In genomic region chr1:152023221-152023620, GRCh38 we compare ENCODE assay signal across 18 cellular contexts. TPM values are rescaled to one million over a fixed set of nuclear protein-coding genes. Genes with fewer than 3 reads are reported as not detected.
DNase-seq lines count a peak whose midpoint lies in the region; ATAC-seq, FAIRE-seq and TF ChIP-seq lines count a peak whose summit lies in the region.
"Had no signal": no experiment of that assay in that cellular context is flagged by ENCODE, and none has a peak within 500 bp of the region (broad histone marks: within the 10 kb centered on the region; RNA-seq: fewer than 3 reads in every experiment).

No MANE protein-coding gene starts in this region.

- peak; percentile 23 for FAIRE-seq in keratinocyte (lab: Jason Lieb, UNC)
- FAIRE-seq: A549, H54, HepG2, HTR-8/SVneo had no signal

- no peaks in the 10 kb centered on the region for H3K9me3 ChIP-seq in PC-9 (ENCODE audit: insufficient read depth, low read depth)
- H3K9me3 ChIP-seq in SJCRH30 (replicated peaks), result no peaks in the 10 kb centered on the region
- H3K9me3 ChIP-seq in keratinocyte (ENCODE audit: control insufficient read depth, low read depth, low read length), result no peaks in the 10 kb centered on the region
- H3K9me3 ChIP-seq in mucosa of descending colon, result no peaks in the 10 kb centered on the region
- H3K9me3 ChIP-seq: A549, BE2C, Caco-2 had no signal

- H3K27me3 ChIP-seq in PC-9 (ENCODE audit: insufficient read depth, low read depth) (no peaks in the 10 kb centered on the region), SJCRH30 (no peaks in the 10 kb centered on the region), keratinocyte (ENCODE audit: control insufficient read depth, extremely low read depth, insufficient read depth, low read length) (no peaks in the 10 kb centered on the region)
- H3K27me3 ChIP-seq: BE2C had no signal

- peak overlapping the region; percentile 71 for H3K4me2 ChIP-seq in PC-9
- H3K4me2 ChIP-seq in keratinocyte (ENCODE audit: control insufficient read depth, extremely low read depth, insufficient read depth, low read depth, low read length), result peak overlapping the region; percentile 67
- H3K4me2 ChIP-seq: A549 had no signal

- H3K9me1 ChIP-seq in keratinocyte (ENCODE audit: control insufficient read depth, extremely low read depth, insufficient read depth, low read length), result no peaks in the 10 kb centered on the region

- intact Hi-C loops in PC-9 (cut with micrococcal nuclease; ENCODE audit: unreplicated experiment), result no loop called here
- intact Hi-C loops in mucosa of descending colon (cut with DNase I, micrococcal nuclease), result no loop called here

- BruUV-seq in PC-9 (replicated peaks; lab: Mats Ljungman, UMichigan), result no TSS peak

- H3K4me1 ChIP-seq in PC-9 (replicated peaks; ENCODE audit: insufficient read depth) (peaks cover 55% of the 10 kb centered on the region), SJCRH30 (peaks cover 61% of the 10 kb centered on the region), keratinocyte (ENCODE audit: control insufficient read depth, extremely low read depth, insufficient read depth, low read length) (peaks cover 39% of the 10 kb centered on the region), mucosa of descending colon (ENCODE audit: low read depth) (no peaks in the 10 kb centered on the region)
- H3K4me1 ChIP-seq: A549, BE2C had no signal

- H3K4me3 ChIP-seq in PC-9 (peak overlapping the region; percentile 11; the same call in 1 of the 2 replicates), SJCRH30 (no peak overlapping the region), keratinocyte (ENCODE audit: control insufficient read depth in 2 of 3, extremely low read depth in 1 of 3, insufficient read depth in 2 of 3, low read depth in 1 of 3, low read length in 3 of 3) (no peak overlapping the region), mucosa of descending colon (no peak overlapping the region)
- H3K4me3 ChIP-seq: A549, GM23248 had no signal

- no peaks in the 10 kb centered on the region for H4K20me1 ChIP-seq in PC-9 (ENCODE audit: insufficient read depth)
- H4K20me1 ChIP-seq in keratinocyte (ENCODE audit: control insufficient read depth, extremely low read depth, insufficient read depth, low read length), result no peaks in the 10 kb centered on the region

- POLR2A ChIA-PET in PC-9 (lab: Charles Lee; ENCODE audit: unreplicated experiment), result interaction anchor here (0.8 to 1.0 kb wide), 3 partner anchors 14 to 52 kb away, joined by 4 to 6 read pairs (median 5); partner anchors contain the start of gene S100A11

- DNase-seq in PC-9, result no peak
- DNase-seq in SJCRH30, result peak in 1 of 2 experiments; percentile 60
- no peak for DNase-seq in keratinocyte (ENCODE audit: low read depth, low spot score)
- no peak for DNase-seq in mucosa of descending colon
- DNase-seq in globus pallidus (ENCODE audit: low spot score), result no peak
- DNase-seq: BE2C; Caco-2; CD8-positive, alpha-beta T cell; DMS53; GF-D8; GM23248 had no signal

- CTCF ChIA-PET in PC-9 (lab: Charles Lee), result no interaction called here

- dilution Hi-C loops in keratinocyte (cut with MboI; ENCODE audit: extremely low pct_ligation_motif_present, low sequenced_read_pairs), result no loop called here

- peaks cover 46% of the 10 kb centered on the region for H3F3A ChIP-seq in PC-9 (ENCODE audit: insufficient read depth, low read depth)

- H3K9ac ChIP-seq in keratinocyte (ENCODE audit: control insufficient read depth, extremely low read depth, insufficient read depth, low read length), result peak overlapping the region; percentile 73
- H3K9ac ChIP-seq: GM23248 had no signal

- H3K27ac ChIP-seq in PC-9 (peak overlapping the region; percentile 94), SJCRH30 (peak overlapping the region; percentile 84), keratinocyte (ENCODE audit: control insufficient read depth, insufficient read depth, low read length) (peak overlapping the region; percentile 97)
- H3K27ac ChIP-seq: A549, C4-2B, GM23248 had no signal

- H3K36me3 ChIP-seq in PC-9 (ENCODE audit: low read depth), result no peaks in the 10 kb centered on the region
- no peaks in the 10 kb centered on the region for H3K36me3 ChIP-seq in SJCRH30
- H3K36me3 ChIP-seq in keratinocyte (ENCODE audit: control insufficient read depth in 2 of 2, extremely low read depth in 1 of 2, insufficient read depth in 2 of 2, low read length in 2 of 2), result no peaks in the 10 kb centered on the region
- no peaks in the 10 kb centered on the region for H3K36me3 ChIP-seq in mucosa of descending colon (ENCODE audit: low read depth)
- H3K36me3 ChIP-seq: BE2C had no signal

- H2AFZ ChIP-seq in PC-9 (no peak overlapping the region), keratinocyte (ENCODE audit: control insufficient read depth, low read length) (no peak overlapping the region)
- H2AFZ ChIP-seq: GM23248 had no signal

- ATAC-seq in mucosa of descending colon (no peak), GM19397 (IDR thresholded peaks at IDR 0.05; ENCODE audit: unreplicated experiment) (no peak)
- ATAC-seq: A549; CD8-positive, alpha-beta T cell; HCT116; HepG2 had no signal

- no peak for TF ChIP-seq CTCF in PC-9 (conservative IDR thresholded peaks at IDR 0.05)
- no peak for TF ChIP-seq CTCF in keratinocyte (optimal IDR thresholded peaks at IDR 0.05 in 1 of 3, IDR thresholded peaks at IDR 0.05 in 1 of 3, conservative IDR thresholded peaks at IDR 0.05 in 1 of 3; ENCODE audit: extremely low read depth in 1 of 3, insufficient read depth in 2 of 3, low read length in 3 of 3)
- no peak for TF ChIP-seq CTCF in mucosa of descending colon (IDR thresholded peaks at IDR 0.05)

- H3K79me2 ChIP-seq in PC-9 (ENCODE audit: low read depth), result no peaks in the 10 kb centered on the region
- no peaks in the 10 kb centered on the region for H3K79me2 ChIP-seq in keratinocyte (ENCODE audit: control insufficient read depth, insufficient read depth, low read length)

- no peaks in the 10 kb centered on the region for H3K9me2 ChIP-seq in PC-9 (ENCODE audit: insufficient read depth)

RNA-seq across cellular contexts. Expression of gene S100A11, which starts 13.6 kb away (rescaled TPM):
- total RNA-seq in PC-9 (2021) (578 and 868 TPM in 2 replicates), mucosa of descending colon (100 to 1,000 TPM in 1 of 3 donors, 10 to 100 TPM in 2; 88.8 to 230 (median 93.8) TPM)
- 492 and 509 TPM in 2 replicates for total RNA-seq in SJCRH30 (2014; rRNA removed; shearing (Covaris generic))
- polyA plus RNA-seq in keratinocyte, result 3,230 to 4,658 TPM (median 4,125 TPM) in 3 replicates
- polyA plus RNA-seq in keratinocyte (2011; ENCODE audit: low read depth), result 385 TPM
- 5,163 and 5,922 TPM in 2 replicates for polyA plus RNA-seq in keratinocyte (2011; cell fraction: cytosol; rRNA removed)
- polyA plus RNA-seq in keratinocyte (2011; cell fraction: nucleus; rRNA removed), result 1,558 and 1,872 TPM in 2 replicates
- 4,957 and 5,664 TPM in 2 replicates for polyA plus RNA-seq in keratinocyte (2012; ENCODE audit: low replicate concordance)
- polyA minus RNA-seq in keratinocyte, result 2,598 to 4,430 TPM (median 2,761 TPM) in 3 replicates
- polyA minus RNA-seq in keratinocyte (2011; cell fraction: cytosol; rRNA and poly(A)+ RNA removed), result 2,126 TPM
- 610 and 888 TPM in 2 replicates for polyA minus RNA-seq in keratinocyte (2011; cell fraction: nucleus; rRNA and poly(A)+ RNA removed)

RNA-seq across cellular contexts. Expression of gene S100A10, which starts 29.6 kb away (rescaled TPM):
- 966 and 1,436 TPM in 2 replicates for total RNA-seq in PC-9 (2021)
- 36.4 and 38.3 TPM in 2 replicates for total RNA-seq in SJCRH30 (2014; rRNA removed; shearing (Covaris generic))
- polyA plus RNA-seq in keratinocyte, result 762 to 1,688 TPM (median 1,061 TPM) in 3 replicates
- polyA plus RNA-seq in keratinocyte (2011; ENCODE audit: low read depth), result 7,825 TPM
- 1,426 and 2,466 TPM in 2 replicates for polyA plus RNA-seq in keratinocyte (2011; cell fraction: cytosol; rRNA removed)
- polyA plus RNA-seq in keratinocyte (2011; cell fraction: nucleus; rRNA removed), result 399 and 409 TPM in 2 replicates
- 2,272 and 2,757 TPM in 2 replicates for polyA plus RNA-seq in keratinocyte (2012; ENCODE audit: low replicate concordance)
- 156 to 769 TPM (median 744 TPM) in 3 replicates for polyA minus RNA-seq in keratinocyte
- polyA minus RNA-seq in keratinocyte (2011; cell fraction: cytosol; rRNA and poly(A)+ RNA removed), result 3,568 TPM
- polyA minus RNA-seq in keratinocyte (2011; cell fraction: nucleus; rRNA and poly(A)+ RNA removed), result 194 and 286 TPM in 2 replicates
- total RNA-seq in mucosa of descending colon, result 1,000 to 10,000 TPM in 2 of 3 donors, 100 to 1,000 TPM in 1; 540 to 1,335 (median 1,083) TPM

Comparison
In these comparisons a context has a peak if more than half of its experiments do, and no peak if none do; other contexts are left out.
1. RNA of gene S100A10, which starts 29.6 kb away (total RNA-seq): 966 to 1,436 TPM in PC-9 and 540 to 1,335 TPM in mucosa of descending colon; 36.4 to 38.3 TPM in SJCRH30; every median in the first group is over 10 times any median in the second.
2. Peak in every context shown above with its lines, with median percentiles within 50 percentile points of each other: H3K27ac ChIP-seq.